Comparison of ENCODE assay signal across 16 cellular contexts in genomic region chr20:58986968-58987517, GRCh38. TPM values are rescaled to one million over a fixed set of nuclear protein-coding genes. Genes with fewer than 3 reads are reported as not detected.
DNase-seq lines count a peak whose midpoint lies in the region; ATAC-seq and TF ChIP-seq lines count a peak whose summit lies in the region.
"Had no signal": no experiment of that assay in that cellular context is flagged by ENCODE, and none has a peak within 500 bp of the region (broad histone marks: within the 10 kb centered on the region; RNA-seq: fewer than 3 reads in every experiment).

No MANE protein-coding gene starts in this region.

- peaks cover 23% of the 10 kb centered on the region for H3K4me1 Mint-ChIP-seq in activated CD8-positive, alpha-beta T cell treated with anti-CD3 and anti-CD28 coated beads, Interleukin-2, amount 10 ng/mL, durations not matched to agents 7 days and 5 days (ENCODE audit: low read depth)
- H3K4me1 Mint-ChIP-seq in nephron, result peaks cover 31% of the 10 kb centered on the region

- no peak for ATAC-seq in activated CD8-positive, alpha-beta T cell treated with anti-CD3 and anti-CD28 coated beads, Interleukin-2, amount 10 ng/mL, durations not matched to agents 7 days and 5 days
- ATAC-seq in HG02981 (IDR thresholded peaks at IDR 0.05; ENCODE audit: unreplicated experiment) (no peak), HG02571 (IDR thresholded peaks at IDR 0.05; ENCODE audit: unreplicated experiment) (no peak)
- ATAC-seq: left lung, Panc1, upper lobe of right lung had no signal

- DNase-seq in D341Med (ENCODE audit: low spot score), result peak; percentile 78
- DNase-seq in NCI-H2227 treated with DMSO at 0.1 percent for 48 hours (lab: John Stamatoyannopoulos, UW), result peak; percentile 76
- no peak for DNase-seq in activated CD8-positive, alpha-beta T cell treated with anti-CD3 and anti-CD28 coated beads, Interleukin-2, amount 10 ng/mL, durations not matched to agents 7 days and 5 days
- no peak for DNase-seq in putamen (ENCODE audit: low spot score)
- no peak for DNase-seq in retina
- DNase-seq: activated CD4-positive, CD25-positive, alpha-beta regulatory T cell; DMS79; left lung; NCI-H187 treated with DMSO at 0.1 percent for 48 hours; NCI-H526; stimulated activated CD4-positive, alpha-beta T cell treated with anti-CD3 and anti-CD28 coated beads, Interleukin-4, amount 100 ng/mL, for 4 hours; upper lobe of right lung had no signal

- peaks cover 59% of the 10 kb centered on the region for H3K36me3 Mint-ChIP-seq in activated CD8-positive, alpha-beta T cell treated with anti-CD3 and anti-CD28 coated beads, Interleukin-2, amount 10 ng/mL, durations not matched to agents 7 days and 5 days (ENCODE audit: low read depth)
- peaks cover 63% of the 10 kb centered on the region for H3K36me3 Mint-ChIP-seq in nephron (ENCODE audit: low read depth)

- no peaks in the 10 kb centered on the region for H3K9me3 Mint-ChIP-seq in activated CD8-positive, alpha-beta T cell treated with anti-CD3 and anti-CD28 coated beads, Interleukin-2, amount 10 ng/mL, durations not matched to agents 7 days and 5 days (ENCODE audit: insufficient read depth)
- H3K9me3 Mint-ChIP-seq in nephron, result no peaks in the 10 kb centered on the region

- TF ChIP-seq CTCF in nephron (IDR thresholded peaks at IDR 0.05; ENCODE audit: unreplicated experiment in 3 of 3), result no peak

- CTCF ChIA-PET in activated CD8-positive, alpha-beta T cell treated with anti-CD3 and anti-CD28 coated beads, Interleukin-2, amount 10 ng/mL, durations not matched to agents 7 days and 5 days (lab: Charles Lee), result no interaction called here

- H3K27me3 Mint-ChIP-seq in activated CD8-positive, alpha-beta T cell treated with anti-CD3 and anti-CD28 coated beads, Interleukin-2, amount 10 ng/mL, durations not matched to agents 7 days and 5 days (ENCODE audit: low read depth), result no peaks in the 10 kb centered on the region
- H3K27me3 Mint-ChIP-seq in nephron (ENCODE audit: low read depth), result no peaks in the 10 kb centered on the region

- H3K27ac Mint-ChIP-seq in activated CD8-positive, alpha-beta T cell treated with anti-CD3 and anti-CD28 coated beads, Interleukin-2, amount 10 ng/mL, durations not matched to agents 7 days and 5 days, result peak overlapping the region; percentile 13
- peak overlapping the region; percentile 18 to 80 (median 62) for H3K27ac Mint-ChIP-seq in nephron

- POLR2A ChIA-PET in activated CD8-positive, alpha-beta T cell treated with anti-CD3 and anti-CD28 coated beads, Interleukin-2, amount 10 ng/mL, durations not matched to agents 7 days and 5 days (lab: Charles Lee), result no interaction called here

- no peak overlapping the region for H3K4me3 Mint-ChIP-seq in activated CD8-positive, alpha-beta T cell treated with anti-CD3 and anti-CD28 coated beads, Interleukin-2, amount 10 ng/mL, durations not matched to agents 7 days and 5 days
- H3K4me3 Mint-ChIP-seq in nephron, result no peak overlapping the region

RNA-seq across cellular contexts. Expression of gene NELFCD, which starts 6.0 kb away (rescaled TPM):
- 10 to 100 TPM; 89.0 to 89.5 TPM for total RNA-seq in activated CD8-positive, alpha-beta T cell treated with anti-CD3 and anti-CD28 coated beads, Interleukin-2, amount 10 ng/mL, durations not matched to agents 7 days and 5 days

RNA-seq across cellular contexts. Expression of gene CTSZ, which starts 20.0 kb away (rescaled TPM):
- 10 to 100 TPM; 42.4 to 44.0 TPM for total RNA-seq in activated CD8-positive, alpha-beta T cell treated with anti-CD3 and anti-CD28 coated beads, Interleukin-2, amount 10 ng/mL, durations not matched to agents 7 days and 5 days

RNA-seq across cellular contexts. Expression of gene TUBB1, which starts 32.2 kb away (rescaled TPM):
- not detected for total RNA-seq in activated CD8-positive, alpha-beta T cell treated with anti-CD3 and anti-CD28 coated beads, Interleukin-2, amount 10 ng/mL, durations not matched to agents 7 days and 5 days

RNA-seq across cellular contexts. Expression of gene ATP5F1E, which starts 45.1 kb away (rescaled TPM):
- 10 to 100 TPM; 97.8 to 98.8 TPM for total RNA-seq in activated CD8-positive, alpha-beta T cell treated with anti-CD3 and anti-CD28 coated beads, Interleukin-2, amount 10 ng/mL, durations not matched to agents 7 days and 5 days

RNA-seq across cellular contexts. Expression of gene PRELID3B, which starts 55.5 kb away (rescaled TPM):
- 10 to 100 TPM; 80.1 to 81.6 TPM for total RNA-seq in activated CD8-positive, alpha-beta T cell treated with anti-CD3 and anti-CD28 coated beads, Interleukin-2, amount 10 ng/mL, durations not matched to agents 7 days and 5 days

Comparison
In these comparisons a context has a peak if more than half of its experiments do, and no peak if none do; other contexts are left out.
1. DNase-seq: peak in D341Med (single experiment) and NCI-H2227 treated with DMSO at 0.1 percent for 48 hours (single experiment); none in activated CD8-positive, alpha-beta T cell treated with anti-CD3 and anti-CD28 coated beads, Interleukin-2, amount 10 ng/mL, durations not matched to agents 7 days and 5 days (single experiment), putamen (single experiment) and retina (single experiment).